21 cellular contexts compared by ENCODE assay signal in genomic region chr17:75488693-75489510, GRCh38. TPM values are rescaled to one million over a fixed set of nuclear protein-coding genes. Genes with fewer than 3 reads are reported as not detected.
A peak's percentile ranks its signal among the peaks of the same experiment; 100 is the strongest.
DNase-seq lines count a peak whose midpoint lies in the region; ATAC-seq and TF ChIP-seq lines count a peak whose summit lies in the region.
"Had no signal": no experiment of that assay in that cellular context is flagged by ENCODE, and none has a peak within 500 bp of the region (broad histone marks: within the 10 kb centered on the region; RNA-seq: fewer than 3 reads in every experiment).

No MANE protein-coding gene starts in this region.

- no peak for ATAC-seq in upper lobe of right lung
- ATAC-seq: left lobe of liver, pancreas, WTC11 had no signal

- H3K4me1 ChIP-seq in neutrophil (ENCODE audit: control insufficient read depth in 1 of 2, insufficient read depth in 1 of 2, low read depth in 1 of 2, low read length in 1 of 2) (peaks cover 18 to 21% of the 10 kb centered on the region in 2 experiments), upper lobe of right lung (peaks cover 28% of the 10 kb centered on the region)
- H3K4me1 ChIP-seq in CD4-positive, alpha-beta memory T cell (ENCODE audit: insufficient read depth, low read length) = peaks cover 21% of the 10 kb centered on the region

- POLR2A ChIA-PET in CD4-positive, alpha-beta memory T cell (lab: Charles Lee; ENCODE audit: partially characterized antibody) = no interaction called here

- DNase-seq in T-helper 1 cell (no peak), HL-60 (ENCODE audit: low read depth in 1 of 2, low spot score in 1 of 2) (no peak), NCI-H69 (lab: John Stamatoyannopoulos, UW) (no peak), upper lobe of right lung (no peak)
- DNase-seq in CD4-positive, alpha-beta memory T cell = no peak
- DNase-seq: 8988T; brain microvascular endothelial cell; DMS79; NCI-H1092; NCI-H524 treated with DMSO at 0.1 percent for 48 hours; Right ventricle myocardium superior; stimulated activated CD4-positive, alpha-beta T cell treated with anti-CD3 and anti-CD28 coated beads, Interleukin-2, amount 100 ng/mL, for 48 hours had no signal

- intact Hi-C loops in dendritic cell treated with granulocyte-macrophage colony-stimulating factor and Interleukin-4, amounts not matched to agents 40 ng/mL and 50 ng/mL, for 4 days (cut with micrococcal nuclease) = no loop called here
- intact Hi-C loops in CD4-positive, alpha-beta memory T cell (cut with micrococcal nuclease) = no loop called here
- intact Hi-C loops in upper lobe of right lung (cut with DNase I) = no loop called here

- H3K36me3 Mint-ChIP-seq in T-helper 1 cell treated with Interleukin-12 subunit alpha and Interleukin-12 subunit beta and Interleukin-4 antibody, amounts not matched to agents 30 μg/mL and 1 μg/mL, for 36 hours (ENCODE audit: low read depth) = peaks cover 8% of the 10 kb centered on the region
- H3K36me3 Mint-ChIP-seq in dendritic cell treated with granulocyte-macrophage colony-stimulating factor and Interleukin-4, amounts not matched to agents 40 ng/mL and 50 ng/mL, for 4 days (ENCODE audit: low read depth) = peaks cover 64% of the 10 kb centered on the region
- H3K36me3 Mint-ChIP-seq in CD4-positive, alpha-beta memory T cell = peaks cover 15 to 27% of the 10 kb centered on the region in 2 donors

- H3K4me3 Mint-ChIP-seq in T-helper 1 cell treated with Interleukin-12 subunit alpha and Interleukin-12 subunit beta and Interleukin-4 antibody, amounts not matched to agents 30 μg/mL and 1 μg/mL, for 36 hours = no peak overlapping the region
- no peak overlapping the region for H3K4me3 Mint-ChIP-seq in dendritic cell treated with granulocyte-macrophage colony-stimulating factor and Interleukin-4, amounts not matched to agents 40 ng/mL and 50 ng/mL, for 4 days
- no peak overlapping the region for H3K4me3 Mint-ChIP-seq in CD4-positive, alpha-beta memory T cell
- H3K4me3 Mint-ChIP-seq: activated naive CD8-positive, alpha-beta T cell; WTC11 had no signal

- peaks cover 16% of the 10 kb centered on the region for H3K4me1 Mint-ChIP-seq in T-helper 1 cell treated with Interleukin-12 subunit alpha and Interleukin-12 subunit beta and Interleukin-4 antibody, amounts not matched to agents 30 μg/mL and 1 μg/mL, for 36 hours (ENCODE audit: low read depth)
- peaks cover 46% of the 10 kb centered on the region for H3K4me1 Mint-ChIP-seq in dendritic cell treated with granulocyte-macrophage colony-stimulating factor and Interleukin-4, amounts not matched to agents 40 ng/mL and 50 ng/mL, for 4 days (ENCODE audit: low read depth)
- peaks cover 14 to 30% (median 21%) of the 10 kb centered on the region in 4 donors for H3K4me1 Mint-ChIP-seq in CD4-positive, alpha-beta memory T cell

- no peak for TF ChIP-seq CTCF in HL-60 (IDR thresholded peaks at IDR 0.05; ENCODE audit: insufficient read depth, low read length)
- no peak for TF ChIP-seq CTCF in neutrophil (IDR thresholded peaks at IDR 0.05)
- no peak for TF ChIP-seq CTCF in upper lobe of right lung (IDR thresholded peaks at IDR 0.05)

- H3K9me3 ChIP-seq in neutrophil = no peaks in the 10 kb centered on the region
- no peaks in the 10 kb centered on the region for H3K9me3 ChIP-seq in CD4-positive, alpha-beta memory T cell (ENCODE audit: control insufficient read depth in 1 of 2, low read length in 2 of 2)
- H3K9me3 ChIP-seq in upper lobe of right lung = no peaks in the 10 kb centered on the region
- H3K9me3 ChIP-seq: pancreas, suprapubic skin had no signal

- H3K4me3 ChIP-seq in HL-60 (replicated peaks; ENCODE audit: insufficient read depth, low read length) = no peak overlapping the region
- no peak overlapping the region for H3K4me3 ChIP-seq in neutrophil (ENCODE audit: low read depth in 1 of 2, low read length in 1 of 2)
- no peak overlapping the region for H3K4me3 ChIP-seq in CD4-positive, alpha-beta memory T cell (ENCODE audit: low read length in 2 of 2)
- no peak overlapping the region for H3K4me3 ChIP-seq in upper lobe of right lung
- H3K4me3 ChIP-seq: pancreas, suprapubic skin had no signal

- H3K9me3 Mint-ChIP-seq in T-helper 1 cell treated with Interleukin-12 subunit alpha and Interleukin-12 subunit beta and Interleukin-4 antibody, amounts not matched to agents 30 μg/mL and 1 μg/mL, for 36 hours = no peaks in the 10 kb centered on the region
- H3K9me3 Mint-ChIP-seq in dendritic cell treated with granulocyte-macrophage colony-stimulating factor and Interleukin-4, amounts not matched to agents 40 ng/mL and 50 ng/mL, for 4 days = no peaks in the 10 kb centered on the region
- H3K9me3 Mint-ChIP-seq in CD4-positive, alpha-beta memory T cell = no peaks in the 10 kb centered on the region
- H3K9me3 Mint-ChIP-seq: WTC11 had no signal

- H3K27ac ChIP-seq in HL-60 (replicated peaks) = peak overlapping the region; percentile 79; the same call in 1 of the 2 replicates
- H3K27ac ChIP-seq in neutrophil = peak overlapping the region; percentile 91
- H3K27ac ChIP-seq in CD4-positive, alpha-beta memory T cell (ENCODE audit: low read depth, low read length) = no peak overlapping the region
- no peak overlapping the region for H3K27ac ChIP-seq in upper lobe of right lung
- H3K27ac ChIP-seq: brain microvascular endothelial cell, KMS-11, suprapubic skin had no signal

- CTCF ChIA-PET in CD4-positive, alpha-beta memory T cell (lab: Charles Lee; ENCODE audit: partially characterized antibody) = interaction anchor here (0.8 to 2.9 kb wide), 3 partner anchors 33 to 62 kb away, joined by 3 to 17 read pairs (median 4); partner anchors contain the start of gene TMEM94

- H3K27me3 ChIP-seq in HL-60 (ENCODE audit: insufficient read depth, poor library complexity, severe bottlenecking) = no peaks in the 10 kb centered on the region
- no peaks in the 10 kb centered on the region for H3K27me3 ChIP-seq in neutrophil
- no peaks in the 10 kb centered on the region for H3K27me3 ChIP-seq in CD4-positive, alpha-beta memory T cell (ENCODE audit: insufficient read depth, low read length)
- H3K27me3 ChIP-seq in upper lobe of right lung = no peaks in the 10 kb centered on the region
- H3K27me3 ChIP-seq: brain microvascular endothelial cell, pancreas, suprapubic skin had no signal

- H3K36me3 ChIP-seq in neutrophil (peaks cover 31% of the 10 kb centered on the region), upper lobe of right lung (peaks cover 29% of the 10 kb centered on the region)
- peaks cover 13% of the 10 kb centered on the region for H3K36me3 ChIP-seq in CD4-positive, alpha-beta memory T cell (ENCODE audit: insufficient read depth, low read length)

- peak overlapping the region; percentile 90 for H3K27ac Mint-ChIP-seq in T-helper 1 cell treated with Interleukin-12 subunit alpha and Interleukin-12 subunit beta and Interleukin-4 antibody, amounts not matched to agents 30 μg/mL and 1 μg/mL, for 36 hours
- H3K27ac Mint-ChIP-seq in dendritic cell treated with granulocyte-macrophage colony-stimulating factor and Interleukin-4, amounts not matched to agents 40 ng/mL and 50 ng/mL, for 4 days = peak overlapping the region; percentile 92
- peak overlapping the region in 3 of 7 donors; percentile 29 to 46 (median 30) for H3K27ac Mint-ChIP-seq in CD4-positive, alpha-beta memory T cell
- H3K27ac Mint-ChIP-seq: WTC11 had no signal

- no peaks in the 10 kb centered on the region for H3K27me3 Mint-ChIP-seq in T-helper 1 cell treated with Interleukin-12 subunit alpha and Interleukin-12 subunit beta and Interleukin-4 antibody, amounts not matched to agents 30 μg/mL and 1 μg/mL, for 36 hours (ENCODE audit: low read depth)
- H3K27me3 Mint-ChIP-seq in dendritic cell treated with granulocyte-macrophage colony-stimulating factor and Interleukin-4, amounts not matched to agents 40 ng/mL and 50 ng/mL, for 4 days = no peaks in the 10 kb centered on the region
- H3K27me3 Mint-ChIP-seq in CD4-positive, alpha-beta memory T cell = no peaks in the 10 kb centered on the region
- H3K27me3 Mint-ChIP-seq: activated naive CD8-positive, alpha-beta T cell had no signal

RNA-seq across cellular contexts. Expression of gene CASKIN2, which starts 26.4 kb away (rescaled TPM):
- under 1 TPM; 0.32 to 0.53 TPM for total RNA-seq in CD4-positive, alpha-beta memory T cell
- polyA plus RNA-seq in CD4-positive, alpha-beta memory T cell = not detected
- total RNA-seq in upper lobe of right lung = 101 TPM

RNA-seq across cellular contexts. Expression of gene TSEN54, which starts 27.4 kb away (rescaled TPM):
- 10 to 100 TPM; 45.7 to 49.3 TPM for total RNA-seq in CD4-positive, alpha-beta memory T cell
- polyA plus RNA-seq in CD4-positive, alpha-beta memory T cell = 100 to 1,000 TPM in 1 of 2 donors, 10 to 100 TPM in 1; 80.3 to 110 TPM
- total RNA-seq in upper lobe of right lung = 21.6 TPM

RNA-seq across cellular contexts. Expression of gene TMEM94, which starts 32.5 kb away (rescaled TPM):
- 100 to 1,000 TPM; 109 TPM for total RNA-seq in CD4-positive, alpha-beta memory T cell
- polyA plus RNA-seq in CD4-positive, alpha-beta memory T cell = 10 to 100 TPM in 1 of 2 donors, 1 to 10 TPM in 1; 3.9 to 18.0 TPM
- 79.1 TPM for total RNA-seq in upper lobe of right lung

RNA-seq across cellular contexts. Expression of gene LLGL2, which starts 36.6 kb away (rescaled TPM):
- total RNA-seq in CD4-positive, alpha-beta memory T cell = 10 to 100 TPM; 40.1 to 43.6 TPM
- 10 to 100 TPM; 19.3 to 24.4 TPM for polyA plus RNA-seq in CD4-positive, alpha-beta memory T cell
- total RNA-seq in upper lobe of right lung = 133 TPM

Comparison
In these comparisons a context has a peak if more than half of its experiments do, and no peak if none do; other contexts are left out.
1. H3K27ac ChIP-seq: peak in HL-60 (single experiment) and neutrophil (single experiment); none in CD4-positive, alpha-beta memory T cell (single experiment) and upper lobe of right lung (single experiment).
2. RNA of gene CASKIN2, which starts 26.4 kb away (total RNA-seq): 101 TPM in upper lobe of right lung (single experiment); 0.32 to 0.53 TPM in CD4-positive, alpha-beta memory T cell; every median in the first group is over 10 times any median in the second.